26 cellular contexts compared by ENCODE assay signal in genomic region chr22:48658246-48658645, GRCh38.
"Had no signal": no experiment of that assay in that cellular context is flagged by ENCODE, and none has a peak within 500 bp of the region (broad histone marks: within the 10 kb centered on the region; RNA-seq: fewer than 3 reads in every experiment).

No MANE protein-coding gene starts in this region.

- DNase-seq: colonic mucosa; cortex of kidney; effector CD8-positive, alpha-beta T cell; effector memory CD8-positive, alpha-beta T cell; endodermal cell; erythroblast; esophagus squamous epithelium; foreskin fibroblast; foreskin melanocyte; gastrocnemius medialis; glutamatergic neuron; head of caudate nucleus; hypothalamus; immature natural killer cell; islet precursor cell; kidney; kidney glomerular epithelial cell; left colon; left ventricle myocardium inferior; lower lobe of right lung; mesendoderm; midbrain had no signal

- ATAC-seq: effector memory CD8-positive, alpha-beta T cell; esophagus mucosa; gastrocnemius medialis; left colon; left lobe of liver; lower lobe of right lung had no signal

- H3K9me3 ChIP-seq: colonic mucosa, gastrocnemius medialis had no signal

- H3K4me1 ChIP-seq: colonic mucosa, gastrocnemius medialis, left ventricle myocardium inferior, lower lobe of right lung had no signal

- H3K4me3 ChIP-seq: colonic mucosa, esophagus squamous epithelium, gastrocnemius medialis, hepatocyte, left ventricle myocardium inferior, lower lobe of right lung had no signal

- H3K36me3 ChIP-seq: colonic mucosa, esophagus squamous epithelium, gastrocnemius medialis, left ventricle myocardium inferior, lower lobe of right lung had no signal

- H3K27me3 ChIP-seq: colonic mucosa, gastrocnemius medialis, hepatocyte had no signal

- H3K27ac ChIP-seq: colonic mucosa, epithelial cell of prostate, esophagus squamous epithelium, gastrocnemius medialis, hepatocyte, left ventricle myocardium inferior, lower lobe of right lung had no signal
